In genomic region chr1:109198745-109199144, GRCh38 we compare ENCODE assay signal across 16 cellular contexts. TPM values are rescaled to one million over a fixed set of nuclear protein-coding genes. Genes with fewer than 3 reads are reported as not detected.
DNase-seq lines count a peak whose midpoint lies in the region; ATAC-seq and TF ChIP-seq lines count a peak whose summit lies in the region.
"Had no signal": no experiment of that assay in that cellular context is flagged by ENCODE, and none has a peak within 500 bp of the region (broad histone marks: within the 10 kb centered on the region; RNA-seq: fewer than 3 reads in every experiment).

No MANE protein-coding gene starts in this region.

- no peaks in the 10 kb centered on the region for H3K9me3 ChIP-seq in CD4-positive, alpha-beta T cell (ENCODE audit: control insufficient read depth, low read length)
- H3K9me3 ChIP-seq in PC-9 (ENCODE audit: insufficient read depth, low read depth) (no peaks in the 10 kb centered on the region), neural progenitor cell (ENCODE audit: low read depth) (no peaks in the 10 kb centered on the region)
- H3K9me3 ChIP-seq: stomach had no signal

- no peaks in the 10 kb centered on the region for H3K36me3 Mint-ChIP-seq in CD4-positive, alpha-beta T cell (ENCODE audit: low read depth)
- no peaks in the 10 kb centered on the region for H3K36me3 Mint-ChIP-seq in chondrocyte (ENCODE audit: low read depth)
- no peaks in the 10 kb centered on the region for H3K36me3 Mint-ChIP-seq in neural progenitor cell

- POLR2A ChIA-PET in CD4-positive, alpha-beta T cell (lab: Charles Lee) = interaction anchor here (2.1 kb wide), 1 partner anchor 15 kb away, joined by 11 read pairs; the partner anchor contains the start of gene SARS1
- POLR2A ChIA-PET in PC-9 (lab: Charles Lee; ENCODE audit: unreplicated experiment) = no interaction called here

- H2AFZ ChIP-seq in PC-9 (no peak overlapping the region), neural progenitor cell (replicated peaks) (no peak overlapping the region)

- H3K27me3 Mint-ChIP-seq in CD4-positive, alpha-beta T cell = no peaks in the 10 kb centered on the region
- H3K27me3 Mint-ChIP-seq in chondrocyte (ENCODE audit: low read depth) = no peaks in the 10 kb centered on the region
- peaks cover 10% of the 10 kb centered on the region for H3K27me3 Mint-ChIP-seq in neural progenitor cell (ENCODE audit: insufficient read depth, low read depth)

- H3K79me2 ChIP-seq in PC-9 (ENCODE audit: low read depth) (no peaks in the 10 kb centered on the region), neural progenitor cell (ENCODE audit: low read depth) (no peaks in the 10 kb centered on the region)

- H3K4me1 Mint-ChIP-seq in CD4-positive, alpha-beta T cell (ENCODE audit: low read depth) = peaks cover 19% of the 10 kb centered on the region
- H3K4me1 Mint-ChIP-seq in chondrocyte (ENCODE audit: low read depth) (peaks cover 51% of the 10 kb centered on the region), neural progenitor cell (peaks cover 14% of the 10 kb centered on the region)

- intact Hi-C loops in CD4-positive, alpha-beta T cell (cut with DNase I, micrococcal nuclease) = no loop called here
- intact Hi-C loops in PC-9 (cut with micrococcal nuclease; ENCODE audit: unreplicated experiment) = no loop called here

- H3K36me3 ChIP-seq in PC-9 (ENCODE audit: low read depth) = no peaks in the 10 kb centered on the region
- H3K36me3 ChIP-seq in neural progenitor cell = no peaks in the 10 kb centered on the region

- H3F3A ChIP-seq in PC-9 (ENCODE audit: insufficient read depth, low read depth) (peaks cover 27% of the 10 kb centered on the region), neural progenitor cell (ENCODE audit: low read depth) (no peaks in the 10 kb centered on the region)

- H3K27me3 ChIP-seq in CD4-positive, alpha-beta T cell (ENCODE audit: control insufficient read depth, insufficient read depth, low read length) = no peaks in the 10 kb centered on the region
- H3K27me3 ChIP-seq in PC-9 (ENCODE audit: insufficient read depth, low read depth) (no peaks in the 10 kb centered on the region), neural progenitor cell (no peaks in the 10 kb centered on the region)
- H3K27me3 ChIP-seq: stomach had no signal

- no peaks in the 10 kb centered on the region for H3K9me3 Mint-ChIP-seq in CD4-positive, alpha-beta T cell
- H3K9me3 Mint-ChIP-seq in chondrocyte (ENCODE audit: low read depth) (no peaks in the 10 kb centered on the region), neural progenitor cell (no peaks in the 10 kb centered on the region)
- H3K9me3 Mint-ChIP-seq: activated T-helper 1 cell treated with anti-CD3 and anti-CD28 coated beads, Interleukin-12 subunit alpha, Interleukin-12 subunit beta, Interleukin-2, Interleukin-4 antibody, amounts not matched to agents 30 ng/mL and 10 ng/mL and 1 ng/mL, durations not matched to agents 14 hours and 24 hours and 36 hours; nephron had no signal

- no peak for DNase-seq in CD4-positive, alpha-beta T cell
- DNase-seq in PC-9 = no peak
- DNase-seq in chondrocyte (ENCODE audit: low spot score) = no peak
- DNase-seq in neural progenitor cell (ENCODE audit: low spot score) = no peak
- no peak for DNase-seq in SK-N-DZ (ENCODE audit: low spot score)
- no peak for DNase-seq in kidney tubule cell (ENCODE audit: low spot score)
- no peak for DNase-seq in NCI-H1048 (lab: John Stamatoyannopoulos, UW)
- no peak for DNase-seq in KG1 (lab: John Stamatoyannopoulos, UW)
- DNase-seq: GF-D8, MV-4-11, NCI-H2107, NCI-H748 treated with DMSO at 0.1 percent for 48 hours, stomach had no signal

- no peak for ATAC-seq in CD4-positive, alpha-beta T cell (ENCODE audit: poor library complexity)

- CTCF ChIA-PET in CD4-positive, alpha-beta T cell (lab: Charles Lee) = interaction anchor here (0.6 kb wide), 1 partner anchor 964 kb away, joined by 3 read pairs; no protein-coding TSS in a partner anchor
- CTCF ChIA-PET in PC-9 (lab: Charles Lee) = interaction anchor here (0.6 to 0.9 kb wide), 2 partner anchors 16 to 26 kb away, joined by 3 to 4 read pairs; no protein-coding TSS in a partner anchor

- H3K4me3 Mint-ChIP-seq in CD4-positive, alpha-beta T cell = no peak overlapping the region
- H3K4me3 Mint-ChIP-seq in chondrocyte (ENCODE audit: unreplicated experiment) (no peak overlapping the region), neural progenitor cell (no peak overlapping the region)
- H3K4me3 Mint-ChIP-seq: activated T-helper 1 cell treated with anti-CD3 and anti-CD28 coated beads, Interleukin-12 subunit alpha, Interleukin-12 subunit beta, Interleukin-2, Interleukin-4 antibody, amounts not matched to agents 30 ng/mL and 10 ng/mL and 1 ng/mL, durations not matched to agents 14 hours and 24 hours and 36 hours; nephron had no signal

- H3K4me3 ChIP-seq in PC-9 = no peak overlapping the region
- H3K4me3 ChIP-seq in neural progenitor cell = no peak overlapping the region
- H3K4me3 ChIP-seq: lung, stomach had no signal

- no peak for TF ChIP-seq CTCF in CD4-positive, alpha-beta T cell (IDR thresholded peaks at IDR 0.05)
- TF ChIP-seq CTCF in PC-9 (conservative IDR thresholded peaks at IDR 0.05) = no peak
- TF ChIP-seq CTCF in chondrocyte (IDR thresholded peaks at IDR 0.05) = no peak
- TF ChIP-seq CTCF in neural progenitor cell (IDR thresholded peaks at IDR 0.05) = no peak

- no peak overlapping the region for H3K9ac ChIP-seq in neural progenitor cell

- H4K20me1 ChIP-seq in PC-9 (ENCODE audit: insufficient read depth) (no peaks in the 10 kb centered on the region), neural progenitor cell (ENCODE audit: low read depth) (no peaks in the 10 kb centered on the region)

- H3K4me1 ChIP-seq in PC-9 (replicated peaks; ENCODE audit: insufficient read depth) (peaks cover 24% of the 10 kb centered on the region), neural progenitor cell (peaks cover 5% of the 10 kb centered on the region)

- peak overlapping the region; percentile 56 for H3K4me2 ChIP-seq in PC-9
- no peak overlapping the region for H3K4me2 ChIP-seq in neural progenitor cell

- H3K27ac Mint-ChIP-seq in CD4-positive, alpha-beta T cell = peak overlapping the region; percentile 17
- H3K27ac Mint-ChIP-seq in chondrocyte (ENCODE audit: unreplicated experiment) (peak overlapping the region; percentile 98), neural progenitor cell (peak overlapping the region; percentile 78)
- H3K27ac Mint-ChIP-seq: nephron had no signal

- no TSS peak for BruUV-seq in PC-9 (replicated peaks; lab: Mats Ljungman, UMichigan)

- no peaks in the 10 kb centered on the region for H3K9me2 ChIP-seq in PC-9 (ENCODE audit: insufficient read depth)

- H3K27ac ChIP-seq in CD4-positive, alpha-beta T cell (ENCODE audit: low read depth, low read length) = no peak overlapping the region
- H3K27ac ChIP-seq in PC-9 (peak overlapping the region; percentile 89), neural progenitor cell (no peak overlapping the region)

RNA-seq across cellular contexts. Expression of gene SARS1, which starts 15.0 kb away (rescaled TPM):
- 100 to 1,000 TPM; 122 to 131 TPM for total RNA-seq in CD4-positive, alpha-beta T cell
- total RNA-seq in PC-9 (2021) (206 and 279 TPM in 2 replicates), chondrocyte (127 to 354 TPM (median 348 TPM) in 3 replicates), neural progenitor cell (ENCODE audit: low replicate concordance) (118 and 128 TPM in 2 replicates)
- polyA plus RNA-seq in SK-N-DZ (2014; cell fraction: cytosol; rRNA removed) = 236 and 294 TPM in 2 replicates
- 179 and 180 TPM in 2 replicates for polyA plus RNA-seq in SK-N-DZ (2014; cell fraction: nucleus; rRNA removed)

RNA-seq across cellular contexts. Expression of gene CELSR2, which starts 50.6 kb away (rescaled TPM):
- total RNA-seq in CD4-positive, alpha-beta T cell = 1 to 10 TPM; 3.6 TPM
- 19.0 and 19.5 TPM in 2 replicates for total RNA-seq in PC-9 (2021)
- total RNA-seq in chondrocyte = 8.6 to 10.3 TPM (median 9.9 TPM) in 3 replicates
- total RNA-seq in neural progenitor cell (ENCODE audit: low replicate concordance) = 11.1 and 26.5 TPM in 2 replicates
- polyA plus RNA-seq in SK-N-DZ (2014; cell fraction: cytosol; rRNA removed) = 13.3 and 16.5 TPM in 2 replicates
- polyA plus RNA-seq in SK-N-DZ (2014; cell fraction: nucleus; rRNA removed) = 19.1 and 33.5 TPM in 2 replicates

Comparison
In these comparisons a context has a peak if more than half of its experiments do, and no peak if none do; other contexts are left out.
1. H3K27ac Mint-ChIP-seq: peak in every context shown above with its lines; median percentile 98 in chondrocyte; 78 in neural progenitor cell; 17 in CD4-positive, alpha-beta T cell.